ENCODE assay signal across 9 cellular contexts in the genomic region with DNA sequence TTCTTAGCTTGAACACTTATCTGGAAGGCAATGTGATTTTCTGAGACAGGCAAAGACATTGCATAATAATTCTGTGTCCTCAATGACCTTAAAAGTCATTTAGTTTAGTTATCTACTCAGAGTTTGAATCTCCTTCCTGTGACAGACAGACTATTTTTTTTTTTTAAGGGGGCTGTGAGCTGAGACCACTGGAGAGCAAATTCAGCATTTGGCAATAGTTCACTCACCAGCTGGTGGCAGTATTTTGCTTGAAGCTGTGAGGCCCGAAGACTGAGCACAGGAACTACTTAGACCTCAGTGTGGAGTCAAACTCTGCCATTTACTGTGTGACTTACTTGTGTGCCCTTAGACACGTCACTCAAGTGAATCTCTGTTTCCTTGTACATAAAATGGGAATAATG. TPM values are rescaled to one million over a fixed set of nuclear protein-coding genes. Genes with fewer than 3 reads are reported as not detected.
DNase-seq lines count a peak whose midpoint lies in the region; FAIRE-seq and TF ChIP-seq lines count a peak whose summit lies in the region.
"Had no signal": no experiment of that assay in that cellular context is flagged by ENCODE, and none has a peak within 500 bp of the region (broad histone marks: within the 10 kb centered on the region; RNA-seq: fewer than 3 reads in every experiment).

No MANE protein-coding gene starts in this region.

- peak; percentile 27 for DNase-seq in Calu3
- DNase-seq in GM20000 (ENCODE audit: low spot score) = peak; percentile 18
- DNase-seq in NCI-H146 (lab: John Stamatoyannopoulos, UW) = peak; percentile 45
- DNase-seq in astrocyte (ENCODE audit: low read depth) = peak; percentile 40
- peak; percentile 43 for DNase-seq in iPS-NIHi7 (ENCODE audit: extremely low spot score)
- no peak for DNase-seq in GM19238 (ENCODE audit: insufficient read length, low spot score)
- DNase-seq in UCSD-AML1 (lab: John Stamatoyannopoulos, UW; ENCODE audit: unreplicated experiment) = no peak
- no peak for DNase-seq in amniotic stem cell (lab: John Stamatoyannopoulos, UW)

- H3K27ac Mint-ChIP-seq in Calu3 (ENCODE audit: unreplicated experiment) (no peak overlapping the region), astrocyte (ENCODE audit: unreplicated experiment) (no peak overlapping the region)
- H3K27ac Mint-ChIP-seq: IgD-negative memory B cell had no signal

- TF ChIP-seq CTCF in Calu3 (IDR thresholded peaks at IDR 0.05; ENCODE audit: unreplicated experiment) (no peak), GM20000 (IDR thresholded peaks at IDR 0.05; ENCODE audit: extremely low read depth, missing control alignments) (peak; percentile 23), astrocyte (IDR thresholded peaks at IDR 0.05; ENCODE audit: insufficient read depth, low read depth, low read length) (peak; percentile 41)

- no peaks in the 10 kb centered on the region for H3K36me3 Mint-ChIP-seq in Calu3 (ENCODE audit: insufficient read depth, unreplicated experiment)
- no peaks in the 10 kb centered on the region for H3K36me3 Mint-ChIP-seq in astrocyte (ENCODE audit: low read depth, unreplicated experiment)
- H3K36me3 Mint-ChIP-seq: IgD-negative memory B cell had no signal

- H3K4me1 Mint-ChIP-seq in Calu3 (ENCODE audit: low read depth, unreplicated experiment) = peaks cover 24% of the 10 kb centered on the region
- H3K4me1 Mint-ChIP-seq in astrocyte (ENCODE audit: low read depth, unreplicated experiment) = peaks cover 23% of the 10 kb centered on the region
- H3K4me1 Mint-ChIP-seq: IgD-negative memory B cell had no signal

- no peak overlapping the region for H2AFZ ChIP-seq in astrocyte (ENCODE audit: low read depth, low read length)

- no peaks in the 10 kb centered on the region for H4K20me1 ChIP-seq in astrocyte (ENCODE audit: insufficient read depth, low read length)

- no TSS peak for BruUV-seq in Calu3 (replicated peaks; lab: Mats Ljungman, UMichigan)

- FAIRE-seq in astrocyte (lab: Jason Lieb, UNC) = no peak

- no peak overlapping the region for H3K4me3 Mint-ChIP-seq in Calu3 (ENCODE audit: low read depth, unreplicated experiment)
- H3K4me3 Mint-ChIP-seq in astrocyte (ENCODE audit: unreplicated experiment) = no peak overlapping the region
- H3K4me3 Mint-ChIP-seq: IgD-negative memory B cell had no signal

- H3K79me2 ChIP-seq in astrocyte (ENCODE audit: insufficient read depth, low read length) = no peaks in the 10 kb centered on the region

- no peaks in the 10 kb centered on the region for H3K4me1 ChIP-seq in astrocyte (ENCODE audit: insufficient read depth, low read length)

- no peaks in the 10 kb centered on the region for H3K9me3 ChIP-seq in astrocyte (ENCODE audit: insufficient read depth, low read depth, low read length)

- CTCF ChIA-PET in Calu3 (lab: Charles Lee) = interaction anchor here (1.0 to 1.1 kb wide), 2 partner anchors 12 to 22 kb away, joined by 3 read pairs; partner anchors contain the start of gene CPE

- H3K27me3 ChIP-seq in astrocyte (ENCODE audit: insufficient read depth, low read length) = no peaks in the 10 kb centered on the region

- H3K9ac ChIP-seq in astrocyte (ENCODE audit: low read length) = no peak overlapping the region

- intact Hi-C loops in Calu3 (cut with micrococcal nuclease; ENCODE audit: unreplicated experiment) = loop anchor here (1.0 kb wide), 1 partner anchor 108 kb away; no protein-coding TSS in a partner anchor

- no peak overlapping the region for H3K4me2 ChIP-seq in astrocyte (ENCODE audit: low read length)

- H3K9me3 Mint-ChIP-seq in Calu3 (ENCODE audit: low read depth, unreplicated experiment) = peaks cover 3% of the 10 kb centered on the region
- no peaks in the 10 kb centered on the region for H3K9me3 Mint-ChIP-seq in astrocyte (ENCODE audit: unreplicated experiment)
- H3K9me3 Mint-ChIP-seq: IgD-negative memory B cell had no signal

- H3K4me3 ChIP-seq in astrocyte (ENCODE audit: insufficient read depth, low read depth, low read length) = no peak overlapping the region

- H3K36me3 ChIP-seq in astrocyte (ENCODE audit: insufficient read depth, low read length) = no peaks in the 10 kb centered on the region

- no peak overlapping the region for H3K27ac ChIP-seq in astrocyte (ENCODE audit: low read depth, low read length)

- H3K27me3 Mint-ChIP-seq in Calu3 (ENCODE audit: unreplicated experiment) = no peaks in the 10 kb centered on the region
- H3K27me3 Mint-ChIP-seq in astrocyte (ENCODE audit: low read depth, unreplicated experiment) = no peaks in the 10 kb centered on the region

RNA-seq across cellular contexts. Expression of gene CPE, which starts 22.9 kb away (rescaled TPM):
- 4.1 and 4.7 TPM in 2 replicates for total RNA-seq in Calu3 (2022)
- 380 and 385 TPM in 2 replicates for total RNA-seq in astrocyte

RNA-seq across cellular contexts. Expression of gene MSMO1, which starts 28.4 kb away (rescaled TPM):
- total RNA-seq in Calu3 (2022) (93.6 and 111 TPM in 2 replicates), astrocyte (136 and 179 TPM in 2 replicates)

Comparison
In these comparisons a context has a peak if more than half of its experiments do, and no peak if none do; other contexts are left out.
1. DNase-seq: peak in Calu3 (single experiment), GM20000 (single experiment), NCI-H146 (single experiment), astrocyte (single experiment) and iPS-NIHi7 (single experiment); none in GM19238 (single experiment), UCSD-AML1 (single experiment) and amniotic stem cell (single experiment).
2. RNA of gene CPE, which starts 22.9 kb away (total RNA-seq): 380 to 385 TPM in astrocyte; 4.1 to 4.7 TPM in Calu3; every median in the first group is over 10 times any median in the second.